25 cellular contexts compared by ENCODE assay signal in the genomic region with DNA sequence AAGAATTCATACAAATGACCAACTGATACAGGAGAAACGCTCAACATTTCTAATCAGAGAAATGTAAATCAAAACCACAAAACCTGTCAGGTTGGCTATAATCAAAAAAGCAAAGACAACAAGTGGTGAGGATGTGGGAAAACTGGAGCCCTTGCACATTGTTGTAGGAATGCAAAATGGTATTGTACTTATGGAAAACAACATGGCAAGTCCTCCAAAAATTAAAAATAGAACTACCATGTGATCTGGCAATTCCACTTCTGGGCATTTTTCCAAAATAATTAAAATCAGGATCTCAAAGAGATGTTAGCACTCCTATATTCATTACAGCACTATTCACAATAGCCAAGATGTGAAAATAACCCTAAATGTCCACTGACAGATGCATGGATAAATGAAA.
DNase-seq lines count a peak whose midpoint lies in the region; ATAC-seq, FAIRE-seq and TF ChIP-seq lines count a peak whose summit lies in the region.
"Had no signal": no experiment of that assay in that cellular context is flagged by ENCODE, and none has a peak within 500 bp of the region (broad histone marks: within the 10 kb centered on the region; RNA-seq: fewer than 3 reads in every experiment).

No MANE protein-coding gene starts in this region.

- H3K4me1 Mint-ChIP-seq in effector memory CD8-positive, alpha-beta T cell (ENCODE audit: low read depth in 2 of 2), result no peaks in the 10 kb centered on the region
- H3K4me1 Mint-ChIP-seq: mesothelial cell of epicardium had no signal

- no peak for TF ChIP-seq POLR2A in endothelial cell of umbilical vein (IDR thresholded peaks at IDR 0.05; ENCODE audit: low read depth, low read length)

- no peak overlapping the region for H3K4me3 Mint-ChIP-seq in effector memory CD8-positive, alpha-beta T cell
- H3K4me3 Mint-ChIP-seq: activated naive CD8-positive, alpha-beta T cell treated with anti-CD3 and anti-CD28 coated beads, Interleukin-2, amount 10 ng/mL, durations not matched to agents 7 days and 5 days; activated T-helper 1 cell treated with anti-CD3 and anti-CD28 coated beads, Interleukin-12 subunit alpha, Interleukin-12 subunit beta, Interleukin-2, Interleukin-4 antibody, amounts not matched to agents 30 ng/mL and 10 ng/mL and 1 ng/mL, durations not matched to agents 14 hours and 24 hours and 36 hours; mesothelial cell of epicardium had no signal

- H3K9me3 ChIP-seq in SK-N-SH (peaks cover 8% of the 10 kb centered on the region; the same call in 1 of the 2 replicates), endothelial cell of umbilical vein (replicated peaks; ENCODE audit: control insufficient read depth, insufficient read depth, low read length) (no peaks in the 10 kb centered on the region)
- H3K9me3 ChIP-seq: testis had no signal

- dilution Hi-C loops in endothelial cell of umbilical vein (cut with MboI; ENCODE audit: extremely low pct_ligation_motif_present, low sequenced_read_pairs), result no loop called here

- TF ChIP-seq CTCF in SK-N-SH (IDR thresholded peaks at IDR 0.05) (no peak), endothelial cell of umbilical vein (IDR thresholded peaks at IDR 0.05; ENCODE audit: extremely low read depth in 1 of 2, insufficient read depth in 1 of 2, low read depth in 1 of 2, low read length in 2 of 2) (no peak)

- H3K9me1 ChIP-seq in endothelial cell of umbilical vein (replicated peaks; ENCODE audit: control insufficient read depth, extremely low read depth, insufficient read depth, low read length), result no peaks in the 10 kb centered on the region

- FAIRE-seq in endothelial cell of umbilical vein (lab: Jason Lieb, UNC), result no peak
- FAIRE-seq: A204.1, HepG2, kidney had no signal

- no peaks in the 10 kb centered on the region for H3K9me2 ChIP-seq in SK-N-SH

- ATAC-seq in SK-N-SH treated with all-trans-retinoic acid at 6 μM for 48 hours, result no peak
- no peak for ATAC-seq in effector memory CD8-positive, alpha-beta T cell (replicated peaks)
- ATAC-seq in HG02588 (IDR thresholded peaks at IDR 0.05; ENCODE audit: unreplicated experiment), result no peak
- ATAC-seq: activated CD4-positive, CD25-positive, alpha-beta regulatory T cell treated with anti-CD3 and anti-CD28 coated beads, Interleukin-2, amount 50 U/mL, for 24 hours; foreskin keratinocyte; HepG2 had no signal

- H3K36me3 ChIP-seq in SK-N-SH (replicated peaks in 1 of 2; ENCODE audit: control insufficient read depth in 1 of 2, insufficient read depth in 2 of 2, low read length in 1 of 2) (peaks cover 13 to 32% of the 10 kb centered on the region in 2 experiments), endothelial cell of umbilical vein (ENCODE audit: control insufficient read depth in 2 of 2, extremely low read depth in 1 of 2, insufficient read depth in 2 of 2, low read length in 2 of 2) (no peaks in the 10 kb centered on the region)

- H3K27ac Mint-ChIP-seq in effector memory CD8-positive, alpha-beta T cell, result no peak overlapping the region
- H3K27ac Mint-ChIP-seq: activated naive CD8-positive, alpha-beta T cell treated with anti-CD3 and anti-CD28 coated beads, Interleukin-2, amount 10 ng/mL, durations not matched to agents 7 days and 5 days; activated T-helper 1 cell treated with anti-CD3 and anti-CD28 coated beads, Interleukin-12 subunit alpha, Interleukin-12 subunit beta, Interleukin-2, Interleukin-4 antibody, amounts not matched to agents 30 ng/mL and 10 ng/mL and 1 ng/mL, durations not matched to agents 14 hours and 24 hours and 36 hours; mesothelial cell of epicardium had no signal

- H3K4me3 ChIP-seq in SK-N-SH (ENCODE audit: low read depth in 2 of 2, low read length in 1 of 2) (no peak overlapping the region), endothelial cell of umbilical vein (replicated peaks in 1 of 3; ENCODE audit: insufficient read depth in 1 of 3, low read depth in 1 of 3, low read length in 3 of 3) (no peak overlapping the region)
- H3K4me3 ChIP-seq: BLaER1 treated with 17β-estradiol and CSF1 and Interleukin-3, amounts not matched to agents 10 nM and 100 nM; cardiac muscle cell; MG63; testis had no signal

- peaks cover 0 to 7% of the 10 kb centered on the region in 2 experiments; a peak in 1 of 4 replicates for H3K4me1 ChIP-seq in SK-N-SH (ENCODE audit: control insufficient read depth in 1 of 2, insufficient read depth in 2 of 2, low read depth in 1 of 2, low read length in 1 of 2)
- no peaks in the 10 kb centered on the region for H3K4me1 ChIP-seq in endothelial cell of umbilical vein (ENCODE audit: control insufficient read depth, extremely low read depth, insufficient read depth, low read length)
- H3K4me1 ChIP-seq: BLaER1 treated with 17β-estradiol and CSF1 and Interleukin-3, amounts not matched to agents 10 nM and 100 nM; foreskin keratinocyte; testis had no signal

- H3K27me3 Mint-ChIP-seq in effector memory CD8-positive, alpha-beta T cell, result no peaks in the 10 kb centered on the region
- H3K27me3 Mint-ChIP-seq: activated naive CD8-positive, alpha-beta T cell treated with anti-CD3 and anti-CD28 coated beads, Interleukin-2, amount 10 ng/mL, durations not matched to agents 7 days and 5 days had no signal

- H3K36me3 Mint-ChIP-seq in effector memory CD8-positive, alpha-beta T cell (ENCODE audit: insufficient read depth), result peaks cover 5% of the 10 kb centered on the region

- BruUV-seq in endothelial cell of umbilical vein (replicated peaks; lab: Mats Ljungman, UMichigan), result no TSS peak

- H3K27ac ChIP-seq in SK-N-SH (ENCODE audit: low read depth in 2 of 2, low read length in 1 of 2) (no peak overlapping the region), endothelial cell of umbilical vein (ENCODE audit: insufficient read depth, low read depth, low read length) (no peak overlapping the region)
- H3K27ac ChIP-seq: BLaER1 treated with 17β-estradiol and CSF1 and Interleukin-3, amounts not matched to agents 10 nM and 100 nM; cardiac muscle cell; foreskin keratinocyte; testis had no signal

- H3K9ac ChIP-seq in SK-N-SH (no peak overlapping the region), endothelial cell of umbilical vein (replicated peaks; ENCODE audit: extremely low read depth, insufficient read depth, low read length) (no peak overlapping the region)
- H3K9ac ChIP-seq: BLaER1 treated with 17β-estradiol and CSF1 and Interleukin-3, amounts not matched to agents 10 nM and 100 nM had no signal

- CTCF ChIA-PET in SK-N-SH (lab: Yijun Ruan, JAX) (no interaction called here), endothelial cell of umbilical vein (lab: Charles Lee) (no interaction called here)

- TF ChIP-seq EP300 in SK-N-SH (IDR thresholded peaks at IDR 0.05; ENCODE audit: borderline replicate concordance in 1 of 2, low read depth in 1 of 2, low read length in 1 of 2), result no peak

- H4K20me1 ChIP-seq in SK-N-SH (ENCODE audit: insufficient read depth) (no peaks in the 10 kb centered on the region), endothelial cell of umbilical vein (replicated peaks; ENCODE audit: control insufficient read depth, extremely low read depth, insufficient read depth, low read length) (no peaks in the 10 kb centered on the region)

- no peak for TF ChIP-seq RAD21 in SK-N-SH (IDR thresholded peaks at IDR 0.05; ENCODE audit: low read length)

- 82% methylated on average over 1 of the region's 1 CpG for WGBS in SK-N-SH (ENCODE audit: low lambda C conversion rate)

- no peak overlapping the region for H3K4me2 ChIP-seq in SK-N-SH
- H3K4me2 ChIP-seq in endothelial cell of umbilical vein (ENCODE audit: insufficient read depth, low read length), result no peak overlapping the region
- H3K4me2 ChIP-seq: BLaER1 treated with 17β-estradiol and CSF1 and Interleukin-3, amounts not matched to agents 10 nM and 100 nM had no signal

- H3K9me3 Mint-ChIP-seq in effector memory CD8-positive, alpha-beta T cell, result no peaks in the 10 kb centered on the region

- H2AFZ ChIP-seq in SK-N-SH (ENCODE audit: low read depth) (no peak overlapping the region), endothelial cell of umbilical vein (ENCODE audit: low read depth, low read length) (no peak overlapping the region)

- H3F3A ChIP-seq in SK-N-SH (replicated peaks; ENCODE audit: insufficient read depth), result peaks cover 11% of the 10 kb centered on the region

- H3K27me3 ChIP-seq in SK-N-SH (ENCODE audit: insufficient read depth) (no peaks in the 10 kb centered on the region), endothelial cell of umbilical vein (ENCODE audit: control insufficient read depth in 2 of 2, insufficient read depth in 2 of 2, low read length in 2 of 2) (no peaks in the 10 kb centered on the region)
- H3K27me3 ChIP-seq: BLaER1 treated with 17β-estradiol and CSF1 and Interleukin-3, amounts not matched to agents 10 nM and 100 nM; cardiac muscle cell; foreskin keratinocyte; MG63; testis had no signal

- H3K79me2 ChIP-seq in SK-N-SH (ENCODE audit: insufficient read depth) (peaks cover 20% of the 10 kb centered on the region), endothelial cell of umbilical vein (ENCODE audit: control insufficient read depth, insufficient read depth, low read length) (peaks cover 7% of the 10 kb centered on the region)

- POLR2A ChIA-PET in SK-N-SH (lab: Yijun Ruan, JAX), result no interaction called here
- POLR2A ChIA-PET in endothelial cell of umbilical vein (lab: Charles Lee), result no interaction called here

- intact Hi-C loops in endothelial cell of umbilical vein (cut with micrococcal nuclease), result no loop called here

- no peak for DNase-seq in SK-N-SH
- peak; percentile 46 for DNase-seq in NCI-H748 (lab: John Stamatoyannopoulos, UW; ENCODE audit: unreplicated experiment)
- DNase-seq in endothelial cell of umbilical vein (ENCODE audit: low read depth, low spot score), result peak; percentile 91
- peak; percentile 4 for DNase-seq in stromal cell of bone marrow (ENCODE audit: low read depth)
- DNase-seq in COLO668 (lab: John Stamatoyannopoulos, UW; ENCODE audit: unreplicated experiment), result no peak
- no peak for DNase-seq in effector memory CD8-positive, alpha-beta T cell
- DNase-seq: activated naive CD8-positive, alpha-beta T cell treated with anti-CD3 and anti-CD28 coated beads, Interleukin-2, amount 10 ng/mL, durations not matched to agents 7 days and 5 days; effector CD8-positive, alpha-beta T cell; foreskin keratinocyte; hypothalamus; kidney; MG63; NCI-H1694; NCI-H82; stimulated activated CD4-positive, alpha-beta T cell treated with anti-CD3 and anti-CD28 coated beads, Interleukin-12 subunit alpha, Interleukin-12 subunit beta, amount 100 ng/mL, for 4 hours; testis had no signal

TF ChIP-seq in SK-N-SH treated with all-trans-retinoic acid at 6 μM for 48 hours, 23 proteins besides CTCF, POLR2A, EP300 and RAD21:
- no peak for TF ChIP-seq CSDC2 (CRISPR knock-in tag; IDR thresholded peaks at IDR 0.05)
- 0 out of 2 replicates have a peak, but pooled peaks have one; percentile 33 for TF ChIP-seq ZFP3 (CRISPR knock-in tag; IDR thresholded peaks at IDR 0.05)

TF ChIP-seq in SK-N-SH, 30 proteins besides CTCF, POLR2A, EP300 and RAD21 (continues in another document):
- TF ChIP-seq YY1 (IDR thresholded peaks at IDR 0.05; ENCODE audit: low read depth), result no peak

TF ChIP-seq in endothelial cell of umbilical vein, 7 proteins besides CTCF, POLR2A, EP300 and RAD21 (continues in another document):
- TF ChIP-seq MYC (IDR thresholded peaks at IDR 0.05; ENCODE audit: low read depth, low read length), result no peak
- TF ChIP-seq, protein P1, sequence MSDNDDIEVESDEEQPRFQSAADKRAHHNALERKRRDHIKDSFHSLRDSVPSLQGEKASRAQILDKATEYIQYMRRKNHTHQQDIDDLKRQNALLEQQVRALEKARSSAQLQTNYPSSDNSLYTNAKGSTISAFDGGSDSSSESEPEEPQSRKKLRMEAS (IDR thresholded peaks at IDR 0.05; ENCODE audit: insufficient read depth, insufficient read length), result no peak

Comparison
In these comparisons a context has a peak if more than half of its experiments do, and no peak if none do; other contexts are left out.
1. DNase-seq: peak in NCI-H748 (single experiment), endothelial cell of umbilical vein (single experiment) and stromal cell of bone marrow (single experiment); none in SK-N-SH (single experiment), COLO668 (single experiment) and effector memory CD8-positive, alpha-beta T cell (0 of 3).